ENCODE assay signal across 1 cellular context in the genomic region with DNA sequence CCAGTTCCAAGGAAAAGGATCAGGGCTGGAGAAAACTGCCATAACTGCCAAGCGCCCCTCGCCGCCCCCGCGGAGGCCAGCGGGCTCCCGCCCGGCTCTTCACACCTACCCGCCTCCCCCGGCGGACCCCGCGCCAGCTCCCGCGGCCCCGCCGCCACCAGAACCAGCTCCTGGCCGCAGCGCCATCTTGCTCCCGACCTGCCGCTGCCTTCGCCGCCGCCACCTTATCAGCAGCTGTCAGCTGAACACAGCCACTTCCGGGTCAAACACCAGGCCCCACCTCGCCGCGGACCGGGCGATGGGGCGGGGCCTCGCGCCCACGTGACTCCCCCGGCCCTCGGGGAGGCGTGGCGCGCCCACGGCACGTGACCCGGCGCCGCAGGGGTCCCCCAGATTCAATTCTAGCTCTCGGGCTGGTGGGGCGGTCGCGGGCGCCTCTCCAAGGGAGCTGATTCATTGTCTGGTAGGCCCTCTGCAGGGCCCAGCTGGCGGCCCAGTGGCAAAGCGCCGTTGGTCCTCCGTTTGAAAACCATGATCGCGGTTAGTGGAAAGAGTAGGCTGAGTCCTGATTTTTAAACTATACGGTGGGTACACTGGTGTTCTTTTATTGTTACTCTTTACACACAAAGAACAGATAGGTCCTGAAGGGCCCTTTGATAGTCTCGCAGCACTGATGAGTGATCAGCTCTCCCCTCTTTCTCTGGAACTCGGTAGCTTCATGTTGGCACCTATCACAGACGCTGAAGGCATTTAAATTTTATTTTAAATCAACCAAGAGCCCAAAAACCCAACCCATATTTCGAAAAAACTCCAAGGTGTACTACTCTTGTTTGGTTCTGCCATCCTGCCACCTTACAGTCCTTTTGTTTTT.
A peak's percentile ranks its signal among the peaks of the same experiment; 100 is the strongest.
TF ChIP-seq lines count a peak whose summit lies in the region.

A gene with protein sequence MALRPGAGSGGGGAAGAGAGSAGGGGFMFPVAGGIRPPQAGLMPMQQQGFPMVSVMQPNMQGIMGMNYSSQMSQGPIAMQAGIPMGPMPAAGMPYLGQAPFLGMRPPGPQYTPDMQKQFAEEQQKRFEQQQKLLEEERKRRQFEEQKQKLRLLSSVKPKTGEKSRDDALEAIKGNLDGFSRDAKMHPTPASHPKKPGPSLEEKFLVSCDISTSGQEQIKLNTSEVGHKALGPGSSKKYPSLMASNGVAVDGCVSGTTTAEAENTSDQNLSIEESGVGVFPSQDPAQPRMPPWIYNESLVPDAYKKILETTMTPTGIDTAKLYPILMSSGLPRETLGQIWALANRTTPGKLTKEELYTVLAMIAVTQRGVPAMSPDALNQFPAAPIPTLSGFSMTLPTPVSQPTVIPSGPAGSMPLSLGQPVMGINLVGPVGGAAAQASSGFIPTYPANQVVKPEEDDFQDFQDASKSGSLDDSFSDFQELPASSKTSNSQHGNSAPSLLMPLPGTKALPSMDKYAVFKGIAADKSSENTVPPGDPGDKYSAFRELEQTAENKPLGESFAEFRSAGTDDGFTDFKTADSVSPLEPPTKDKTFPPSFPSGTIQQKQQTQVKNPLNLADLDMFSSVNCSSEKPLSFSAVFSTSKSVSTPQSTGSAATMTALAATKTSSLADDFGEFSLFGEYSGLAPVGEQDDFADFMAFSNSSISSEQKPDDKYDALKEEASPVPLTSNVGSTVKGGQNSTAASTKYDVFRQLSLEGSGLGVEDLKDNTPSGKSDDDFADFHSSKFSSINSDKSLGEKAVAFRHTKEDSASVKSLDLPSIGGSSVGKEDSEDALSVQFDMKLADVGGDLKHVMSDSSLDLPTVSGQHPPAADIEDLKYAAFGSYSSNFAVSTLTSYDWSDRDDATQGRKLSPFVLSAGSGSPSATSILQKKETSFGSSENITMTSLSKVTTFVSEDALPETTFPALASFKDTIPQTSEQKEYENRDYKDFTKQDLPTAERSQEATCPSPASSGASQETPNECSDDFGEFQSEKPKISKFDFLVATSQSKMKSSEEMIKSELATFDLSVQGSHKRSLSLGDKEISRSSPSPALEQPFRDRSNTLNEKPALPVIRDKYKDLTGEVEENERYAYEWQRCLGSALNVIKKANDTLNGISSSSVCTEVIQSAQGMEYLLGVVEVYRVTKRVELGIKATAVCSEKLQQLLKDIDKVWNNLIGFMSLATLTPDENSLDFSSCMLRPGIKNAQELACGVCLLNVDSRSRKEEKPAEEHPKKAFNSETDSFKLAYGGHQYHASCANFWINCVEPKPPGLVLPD (N-terminal part only) (minus strand): TSS at position 249 of the 871 bp plus-strand sequence. CDS start 63 bp downstream, at position 186.

TF ChIP-seq in K562, 482 proteins besides CTCF, POLR2A, EP300 and RAD21 (continued from another document and continues in another):
- TF ChIP-seq FIP1L1 (IDR thresholded peaks at IDR 0.05; ENCODE audit: low read depth, low read length, poor library complexity, severe bottlenecking) (peak; percentile 97), EGR1 (conservative IDR thresholded peaks at IDR 0.05) (0 out of 2 replicates have a peak, but pooled peaks have one; percentile 30), ILF3 (IDR thresholded peaks at IDR 0.05; ENCODE audit: borderline replicate concordance) (peak; percentile 73; the same call in 1 of the 2 replicates), RBFOX2 (IDR thresholded peaks at IDR 0.05; ENCODE audit: low read depth, low read length) (peak; percentile 93), GABPB1 (CRISPR knock-in tag; IDR thresholded peaks at IDR 0.05) (peak; percentile 96), NR1H2 (CRISPR knock-in tag; IDR thresholded peaks at IDR 0.05) (no peak), BHLHE40 (IDR thresholded peaks at IDR 0.05; ENCODE audit: low read length) (peak; percentile 100), NBN (IDR thresholded peaks at IDR 0.05; ENCODE audit: low read depth) (no peak), ZNF444 (CRISPR knock-in tag; IDR thresholded peaks at IDR 0.05) (no peak), SOX6 (IDR thresholded peaks at IDR 0.05) (peak; percentile 80), SRF (CRISPR knock-in tag; IDR thresholded peaks at IDR 0.05) (no peak), STAT5A (IDR thresholded peaks at IDR 0.05; ENCODE audit: borderline replicate concordance, low read length) (peak; percentile 54; the same call in 1 of the 2 replicates), HMGN3 (IDR thresholded peaks at IDR 0.05; ENCODE audit: borderline replicate concordance, extremely low read depth, insufficient read length, low read depth, low read length) (peak; percentile 99), ZNF57 (CRISPR knock-in tag; IDR thresholded peaks at IDR 0.05) (no peak), RAD51 (IDR thresholded peaks at IDR 0.05; ENCODE audit: borderline replicate concordance, low read depth) (peak; percentile 96), PHTF2 (CRISPR knock-in tag; IDR thresholded peaks at IDR 0.05) (0 out of 2 replicates have a peak, but pooled peaks have one; percentile 39), TCF3 (CRISPR knock-in tag; IDR thresholded peaks at IDR 0.05) (peak; percentile 84), TEAD4 (IDR thresholded peaks at IDR 0.05; ENCODE audit: low read length) (peak; percentile 67), TEAD4 (CRISPR knock-in tag; IDR thresholded peaks at IDR 0.05; ENCODE audit: borderline replicate concordance) (no peak), POLR2AphosphoS5 (IDR thresholded peaks at IDR 0.05; ENCODE audit: control insufficient read depth, insufficient read depth, low read depth, low read length) (peak; percentile 92), CHD1 (IDR thresholded peaks at IDR 0.05; ENCODE audit: low read length) (no peak), SNIP1 (IDR thresholded peaks at IDR 0.05; ENCODE audit: low read depth) (no peak), HDAC1 (IDR thresholded peaks at IDR 0.05) (peak in 1 of 2 experiments; percentile 72; a peak in 1 of 4 replicates), ZNF23 (CRISPR knock-in tag; IDR thresholded peaks at IDR 0.05) (no peak), KAT7 (CRISPR knock-in tag; IDR thresholded peaks at IDR 0.05; ENCODE audit: borderline replicate concordance) (peak; percentile 59; the same call in 1 of the 2 replicates), MEIS2 (IDR thresholded peaks at IDR 0.05; ENCODE audit: partially characterized antibody) (peak; percentile 79), ZNF175 (CRISPR knock-in tag; IDR thresholded peaks at IDR 0.05; ENCODE audit: low read depth) (peak; percentile 28), POLR2G (IDR thresholded peaks at IDR 0.05; ENCODE audit: low read depth, low read length) (peak; percentile 98), NRF1 (conservative IDR thresholded peaks at IDR 0.05 in 1 of 2, IDR thresholded peaks at IDR 0.05 in 1 of 2) (peak; percentile 67 to 69), SPI1 (IDR thresholded peaks at IDR 0.05; ENCODE audit: borderline replicate concordance, low read depth, low read length) (no peak), ZNF445 (CRISPR knock-in tag; IDR thresholded peaks at IDR 0.05; ENCODE audit: low read depth) (no peak), MBD2 (IDR thresholded peaks at IDR 0.05; ENCODE audit: borderline replicate concordance, low read depth) (peak; percentile 59; the same call in 1 of the 2 replicates), NUFIP1 (IDR thresholded peaks at IDR 0.05; ENCODE audit: partially characterized antibody) (no peak), CXXC5 (CRISPR knock-in tag; IDR thresholded peaks at IDR 0.05) (peak; percentile 95), CBFA2T3 (IDR thresholded peaks at IDR 0.05) (peak; percentile 82), MYBL2 (IDR thresholded peaks at IDR 0.05; ENCODE audit: low read depth) (peak; percentile 30; the same call in 1 of the 2 replicates), MYBL2 (CRISPR knock-in tag; IDR thresholded peaks at IDR 0.05; ENCODE audit: borderline replicate concordance) (no peak), POLR3G (IDR thresholded peaks at IDR 0.05; ENCODE audit: extremely low read depth, insufficient read length, insufficient replicate concordance) (no peak), SMAD4 (CRISPR knock-in tag; conservative IDR thresholded peaks at IDR 0.05) (peak; percentile 63; the same call in 1 of the 2 replicates), ARID1B (IDR thresholded peaks at IDR 0.05) (peak; percentile 52), L3MBTL2 (IDR thresholded peaks at IDR 0.05) (peak; percentile 76), CBX1 (IDR thresholded peaks at IDR 0.05; ENCODE audit: low read depth) (peak; percentile 76), TAL1 (IDR thresholded peaks at IDR 0.05) (peak; percentile 45; the same call in 1 of the 2 replicates), SMARCE1 (IDR thresholded peaks at IDR 0.05) (0 out of 2 replicates have a peak, but pooled peaks have one; percentile 16), MTF1 (CRISPR knock-in tag; IDR thresholded peaks at IDR 0.05; ENCODE audit: borderline replicate concordance) (no peak), TCFL5 (CRISPR knock-in tag; conservative IDR thresholded peaks at IDR 0.05) (no peak), MAZ (CRISPR knock-in tag; conservative IDR thresholded peaks at IDR 0.05 in 1 of 2, IDR thresholded peaks at IDR 0.05 in 1 of 2) (peak; percentile 65 to 90; a peak in 3 of 4 replicates)
- TF ChIP-seq, protein P1, sequence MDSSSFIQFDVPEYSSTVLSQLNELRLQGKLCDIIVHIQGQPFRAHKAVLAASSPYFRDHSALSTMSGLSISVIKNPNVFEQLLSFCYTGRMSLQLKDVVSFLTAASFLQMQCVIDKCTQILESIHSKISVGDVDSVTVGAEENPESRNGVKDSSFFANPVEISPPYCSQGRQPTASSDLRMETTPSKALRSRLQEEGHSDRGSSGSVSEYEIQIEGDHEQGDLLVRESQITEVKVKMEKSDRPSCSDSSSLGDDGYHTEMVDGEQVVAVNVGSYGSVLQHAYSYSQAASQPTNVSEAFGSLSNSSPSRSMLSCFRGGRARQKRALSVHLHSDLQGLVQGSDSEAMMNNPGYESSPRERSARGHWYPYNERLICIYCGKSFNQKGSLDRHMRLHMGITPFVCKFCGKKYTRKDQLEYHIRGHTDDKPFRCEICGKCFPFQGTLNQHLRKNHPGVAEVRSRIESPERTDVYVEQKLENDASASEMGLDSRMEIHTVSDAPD (CRISPR knock-in tag; IDR thresholded peaks at IDR 0.05), result no peak
- TF ChIP-seq, protein P2, sequence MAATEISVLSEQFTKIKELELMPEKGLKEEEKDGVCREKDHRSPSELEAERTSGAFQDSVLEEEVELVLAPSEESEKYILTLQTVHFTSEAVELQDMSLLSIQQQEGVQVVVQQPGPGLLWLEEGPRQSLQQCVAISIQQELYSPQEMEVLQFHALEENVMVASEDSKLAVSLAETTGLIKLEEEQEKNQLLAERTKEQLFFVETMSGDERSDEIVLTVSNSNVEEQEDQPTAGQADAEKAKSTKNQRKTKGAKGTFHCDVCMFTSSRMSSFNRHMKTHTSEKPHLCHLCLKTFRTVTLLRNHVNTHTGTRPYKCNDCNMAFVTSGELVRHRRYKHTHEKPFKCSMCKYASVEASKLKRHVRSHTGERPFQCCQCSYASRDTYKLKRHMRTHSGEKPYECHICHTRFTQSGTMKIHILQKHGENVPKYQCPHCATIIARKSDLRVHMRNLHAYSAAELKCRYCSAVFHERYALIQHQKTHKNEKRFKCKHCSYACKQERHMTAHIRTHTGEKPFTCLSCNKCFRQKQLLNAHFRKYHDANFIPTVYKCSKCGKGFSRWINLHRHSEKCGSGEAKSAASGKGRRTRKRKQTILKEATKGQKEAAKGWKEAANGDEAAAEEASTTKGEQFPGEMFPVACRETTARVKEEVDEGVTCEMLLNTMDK (IDR thresholded peaks at IDR 0.05; ENCODE audit: borderline replicate concordance, insufficient read depth, low read depth, low read length, poor library complexity, severe bottlenecking), result peak; percentile 97
- TF ChIP-seq, protein P3, sequence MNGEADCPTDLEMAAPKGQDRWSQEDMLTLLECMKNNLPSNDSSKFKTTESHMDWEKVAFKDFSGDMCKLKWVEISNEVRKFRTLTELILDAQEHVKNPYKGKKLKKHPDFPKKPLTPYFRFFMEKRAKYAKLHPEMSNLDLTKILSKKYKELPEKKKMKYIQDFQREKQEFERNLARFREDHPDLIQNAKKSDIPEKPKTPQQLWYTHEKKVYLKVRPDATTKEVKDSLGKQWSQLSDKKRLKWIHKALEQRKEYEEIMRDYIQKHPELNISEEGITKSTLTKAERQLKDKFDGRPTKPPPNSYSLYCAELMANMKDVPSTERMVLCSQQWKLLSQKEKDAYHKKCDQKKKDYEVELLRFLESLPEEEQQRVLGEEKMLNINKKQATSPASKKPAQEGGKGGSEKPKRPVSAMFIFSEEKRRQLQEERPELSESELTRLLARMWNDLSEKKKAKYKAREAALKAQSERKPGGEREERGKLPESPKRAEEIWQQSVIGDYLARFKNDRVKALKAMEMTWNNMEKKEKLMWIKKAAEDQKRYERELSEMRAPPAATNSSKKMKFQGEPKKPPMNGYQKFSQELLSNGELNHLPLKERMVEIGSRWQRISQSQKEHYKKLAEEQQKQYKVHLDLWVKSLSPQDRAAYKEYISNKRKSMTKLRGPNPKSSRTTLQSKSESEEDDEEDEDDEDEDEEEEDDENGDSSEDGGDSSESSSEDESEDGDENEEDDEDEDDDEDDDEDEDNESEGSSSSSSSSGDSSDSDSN (IDR thresholded peaks at IDR 0.05; ENCODE audit: borderline replicate concordance in 1 of 2, low read depth in 2 of 2, low read length in 2 of 2), result peak in 1 of 2 experiments; percentile 46; a peak in 1 of 4 replicates
- TF ChIP-seq, protein P4, sequence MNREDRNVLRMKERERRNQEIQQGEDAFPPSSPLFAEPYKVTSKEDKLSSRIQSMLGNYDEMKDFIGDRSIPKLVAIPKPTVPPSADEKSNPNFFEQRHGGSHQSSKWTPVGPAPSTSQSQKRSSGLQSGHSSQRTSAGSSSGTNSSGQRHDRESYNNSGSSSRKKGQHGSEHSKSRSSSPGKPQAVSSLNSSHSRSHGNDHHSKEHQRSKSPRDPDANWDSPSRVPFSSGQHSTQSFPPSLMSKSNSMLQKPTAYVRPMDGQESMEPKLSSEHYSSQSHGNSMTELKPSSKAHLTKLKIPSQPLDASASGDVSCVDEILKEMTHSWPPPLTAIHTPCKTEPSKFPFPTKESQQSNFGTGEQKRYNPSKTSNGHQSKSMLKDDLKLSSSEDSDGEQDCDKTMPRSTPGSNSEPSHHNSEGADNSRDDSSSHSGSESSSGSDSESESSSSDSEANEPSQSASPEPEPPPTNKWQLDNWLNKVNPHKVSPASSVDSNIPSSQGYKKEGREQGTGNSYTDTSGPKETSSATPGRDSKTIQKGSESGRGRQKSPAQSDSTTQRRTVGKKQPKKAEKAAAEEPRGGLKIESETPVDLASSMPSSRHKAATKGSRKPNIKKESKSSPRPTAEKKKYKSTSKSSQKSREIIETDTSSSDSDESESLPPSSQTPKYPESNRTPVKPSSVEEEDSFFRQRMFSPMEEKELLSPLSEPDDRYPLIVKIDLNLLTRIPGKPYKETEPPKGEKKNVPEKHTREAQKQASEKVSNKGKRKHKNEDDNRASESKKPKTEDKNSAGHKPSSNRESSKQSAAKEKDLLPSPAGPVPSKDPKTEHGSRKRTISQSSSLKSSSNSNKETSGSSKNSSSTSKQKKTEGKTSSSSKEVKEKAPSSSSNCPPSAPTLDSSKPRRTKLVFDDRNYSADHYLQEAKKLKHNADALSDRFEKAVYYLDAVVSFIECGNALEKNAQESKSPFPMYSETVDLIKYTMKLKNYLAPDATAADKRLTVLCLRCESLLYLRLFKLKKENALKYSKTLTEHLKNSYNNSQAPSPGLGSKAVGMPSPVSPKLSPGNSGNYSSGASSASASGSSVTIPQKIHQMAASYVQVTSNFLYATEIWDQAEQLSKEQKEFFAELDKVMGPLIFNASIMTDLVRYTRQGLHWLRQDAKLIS (CRISPR knock-in tag; IDR thresholded peaks at IDR 0.05), result peak; percentile 54; the same call in 1 of the 2 replicates
